Comparison of ENCODE assay signal across 8 cellular contexts in the genomic region with DNA sequence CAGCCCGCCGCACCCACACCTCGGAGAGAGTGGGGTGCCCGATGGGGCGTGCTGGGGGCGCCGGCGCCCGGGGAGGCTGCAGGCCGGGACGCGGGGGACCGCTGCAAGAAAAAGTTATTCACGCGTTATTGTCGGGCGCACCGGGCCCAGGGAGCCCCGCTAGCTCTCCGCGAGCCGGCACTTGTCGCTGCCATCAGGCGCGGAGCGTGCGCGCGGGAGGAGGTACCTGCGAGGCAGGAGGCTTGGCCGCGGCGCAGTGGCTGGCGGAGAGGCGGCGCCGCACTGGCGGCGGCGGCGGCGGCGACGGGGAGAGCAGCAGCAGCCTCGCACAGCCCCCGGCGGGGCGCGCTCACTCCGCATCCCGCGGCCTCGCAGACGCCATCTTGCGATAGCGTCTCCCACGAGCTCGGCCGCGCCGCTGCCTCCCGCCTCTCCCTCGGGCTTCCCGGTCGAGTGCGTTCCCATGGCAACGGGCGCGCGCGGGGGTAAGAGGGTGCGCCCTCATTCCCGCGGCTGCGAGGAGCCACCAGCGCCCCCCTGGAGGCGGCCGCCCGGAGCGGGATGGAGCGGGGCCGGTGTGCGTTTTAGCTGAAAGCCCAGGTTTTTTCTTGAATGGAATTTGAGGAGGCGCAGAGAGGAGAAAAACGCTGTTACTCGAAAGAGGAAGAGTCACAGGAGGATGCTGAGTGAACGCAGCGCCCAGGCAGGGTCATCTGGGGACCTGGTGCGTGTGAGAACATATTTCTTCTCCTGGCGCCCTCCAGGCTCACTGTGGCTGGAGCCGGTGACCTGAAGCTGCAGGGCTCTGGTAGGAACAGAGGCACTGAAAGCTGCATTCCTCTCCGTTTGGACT. TPM values are rescaled to one million over a fixed set of nuclear protein-coding genes. Genes with fewer than 3 reads are reported as not detected.
A peak's percentile ranks its signal among the peaks of the same experiment; 100 is the strongest.
DNase-seq lines count a peak whose midpoint lies in the region; ATAC-seq and TF ChIP-seq lines count a peak whose summit lies in the region.

Gene CHN1, minus strand, starts transcription at position 402 of the 853 bp plus-strand sequence. CDS start 469 bp downstream, outside the sequence.

- no peak within 1 kb of the TSS for H3K27ac Mint-ChIP-seq in activated naive CD8-positive, alpha-beta T cell treated with anti-CD3 and anti-CD28 coated beads for 36 hours

- peaks cover 9% of the 10 kb centered on the region for H3K4me1 Mint-ChIP-seq in activated naive CD8-positive, alpha-beta T cell treated with anti-CD3 and anti-CD28 coated beads for 36 hours

- in situ Hi-C loops in transverse colon (cut with MboI; ENCODE audit: low pct_ligation_motif_present in 1 of 4, low pct_unique_long_range_greater_than_20kb in 1 of 4, low sequenced_read_pairs in 3 of 4) = no loop called here

- H3K4me1 ChIP-seq in transverse colon = peaks cover 0 to 13% (median 6%) of the 10 kb centered on the region in 4 donors

- TF ChIP-seq EP300 in Ishikawa (IDR thresholded peaks at IDR 0.05; ENCODE audit: borderline replicate concordance) (no peak), transverse colon (IDR thresholded peaks at IDR 0.05; ENCODE audit: low read depth) (no peak)

- peak in 1 of 5 experiments; percentile 6 for TF ChIP-seq CTCF in transverse colon (IDR thresholded peaks at IDR 0.05)

- peak; percentile 67 for ATAC-seq in GM21423 (IDR thresholded peaks at IDR 0.05; ENCODE audit: unreplicated experiment)

- no peaks in the 10 kb centered on the region for H3K9me3 ChIP-seq in transverse colon

- peak within 1 kb of the TSS; percentile 59 to 76 (median 66) for H3K4me3 ChIP-seq in transverse colon

- peak within 1 kb of the TSS; percentile 62 to 87 (median 86) for H3K27ac ChIP-seq in transverse colon

- H3K4me3 Mint-ChIP-seq in activated naive CD8-positive, alpha-beta T cell treated with anti-CD3 and anti-CD28 coated beads for 36 hours = peak within 1 kb of the TSS; percentile 85

- H3K36me3 Mint-ChIP-seq in activated naive CD8-positive, alpha-beta T cell treated with anti-CD3 and anti-CD28 coated beads for 36 hours = no peaks in the 10 kb centered on the region

- H3K9me3 Mint-ChIP-seq in activated naive CD8-positive, alpha-beta T cell treated with anti-CD3 and anti-CD28 coated beads for 36 hours = no peaks in the 10 kb centered on the region

- TF ChIP-seq POLR2A in transverse colon (IDR thresholded peaks at IDR 0.05) = no peak

- H3K36me3 ChIP-seq in transverse colon = no peaks in the 10 kb centered on the region

- H3K27me3 ChIP-seq in transverse colon = peaks cover 69% of the 10 kb centered on the region

- intact Hi-C loops in cardiac septum (cut with DNase I) (loop anchor here (10.0 kb wide), 1 partner anchor 160 kb away; the partner anchor contains the start of gene ATF2), transverse colon (cut with DNase I; ENCODE audit: low total_unique reads) (no loop called here)

- DNase-seq in COR-L47 (lab: John Stamatoyannopoulos, UW) = peak; percentile 95
- peak; percentile 95 for DNase-seq in SK-N-DZ (ENCODE audit: low spot score)
- peak; percentile 71 for DNase-seq in activated naive CD8-positive, alpha-beta T cell treated with anti-CD3 and anti-CD28 coated beads for 36 hours
- peak; percentile 87 for DNase-seq in cardiac septum (ENCODE audit: low spot score)
- peak; percentile 75 for DNase-seq in pons (ENCODE audit: low spot score)
- DNase-seq in transverse colon = peak; percentile 60

- TF ChIP-seq RAD21 in Ishikawa (IDR thresholded peaks at IDR 0.05; ENCODE audit: low read depth) = no peak

- WGBS in transverse colon (ENCODE audit: low coverage in 1 of 2), 2 donors = 1% methylated on average over 45 of the region's 92 CpGs; no CpG with 5 or more reads in 1 of the 2 donors

- H3K27me3 Mint-ChIP-seq in activated naive CD8-positive, alpha-beta T cell treated with anti-CD3 and anti-CD28 coated beads for 36 hours = peaks cover 69% of the 10 kb centered on the region

TF ChIP-seq in Ishikawa, 13 proteins besides CTCF, POLR2A, EP300 and RAD21:
- TF ChIP-seq CREB1 (IDR thresholded peaks at IDR 0.05; ENCODE audit: low read depth) = no peak
- TF ChIP-seq, protein P1, sequence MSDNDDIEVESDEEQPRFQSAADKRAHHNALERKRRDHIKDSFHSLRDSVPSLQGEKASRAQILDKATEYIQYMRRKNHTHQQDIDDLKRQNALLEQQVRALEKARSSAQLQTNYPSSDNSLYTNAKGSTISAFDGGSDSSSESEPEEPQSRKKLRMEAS (IDR thresholded peaks at IDR 0.05) = peak; percentile 56
- no peak for TF ChIP-seq NFIC (IDR thresholded peaks at IDR 0.05)
- peak; percentile 14; the same call in 1 of the 2 replicates for TF ChIP-seq ZBTB7A (IDR thresholded peaks at IDR 0.05; ENCODE audit: low read depth)
- no peak for TF ChIP-seq FOXM1 (IDR thresholded peaks at IDR 0.05; ENCODE audit: borderline replicate concordance, low read depth)
- TF ChIP-seq, protein P2, sequence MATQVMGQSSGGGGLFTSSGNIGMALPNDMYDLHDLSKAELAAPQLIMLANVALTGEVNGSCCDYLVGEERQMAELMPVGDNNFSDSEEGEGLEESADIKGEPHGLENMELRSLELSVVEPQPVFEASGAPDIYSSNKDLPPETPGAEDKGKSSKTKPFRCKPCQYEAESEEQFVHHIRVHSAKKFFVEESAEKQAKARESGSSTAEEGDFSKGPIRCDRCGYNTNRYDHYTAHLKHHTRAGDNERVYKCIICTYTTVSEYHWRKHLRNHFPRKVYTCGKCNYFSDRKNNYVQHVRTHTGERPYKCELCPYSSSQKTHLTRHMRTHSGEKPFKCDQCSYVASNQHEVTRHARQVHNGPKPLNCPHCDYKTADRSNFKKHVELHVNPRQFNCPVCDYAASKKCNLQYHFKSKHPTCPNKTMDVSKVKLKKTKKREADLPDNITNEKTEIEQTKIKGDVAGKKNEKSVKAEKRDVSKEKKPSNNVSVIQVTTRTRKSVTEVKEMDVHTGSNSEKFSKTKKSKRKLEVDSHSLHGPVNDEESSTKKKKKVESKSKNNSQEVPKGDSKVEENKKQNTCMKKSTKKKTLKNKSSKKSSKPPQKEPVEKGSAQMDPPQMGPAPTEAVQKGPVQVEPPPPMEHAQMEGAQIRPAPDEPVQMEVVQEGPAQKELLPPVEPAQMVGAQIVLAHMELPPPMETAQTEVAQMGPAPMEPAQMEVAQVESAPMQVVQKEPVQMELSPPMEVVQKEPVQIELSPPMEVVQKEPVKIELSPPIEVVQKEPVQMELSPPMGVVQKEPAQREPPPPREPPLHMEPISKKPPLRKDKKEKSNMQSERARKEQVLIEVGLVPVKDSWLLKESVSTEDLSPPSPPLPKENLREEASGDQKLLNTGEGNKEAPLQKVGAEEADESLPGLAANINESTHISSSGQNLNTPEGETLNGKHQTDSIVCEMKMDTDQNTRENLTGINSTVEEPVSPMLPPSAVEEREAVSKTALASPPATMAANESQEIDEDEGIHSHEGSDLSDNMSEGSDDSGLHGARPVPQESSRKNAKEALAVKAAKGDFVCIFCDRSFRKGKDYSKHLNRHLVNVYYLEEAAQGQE (IDR thresholded peaks at IDR 0.05; ENCODE audit: low read depth) = no peak
- no peak for TF ChIP-seq EGR1 (IDR thresholded peaks at IDR 0.05)
- no peak for TF ChIP-seq TEAD4 (IDR thresholded peaks at IDR 0.05)
- peak; percentile 84 for TF ChIP-seq YY1 (IDR thresholded peaks at IDR 0.05; ENCODE audit: low read depth)
- peak; percentile 61; the same call in 1 of the 2 replicates for TF ChIP-seq TAF1 (IDR thresholded peaks at IDR 0.05; ENCODE audit: low read depth)
- TF ChIP-seq CEBPB (IDR thresholded peaks at IDR 0.05) = no peak

RNA-seq across cellular contexts. Expression of gene CHN1, which starts in this region (rescaled TPM):
- 81.6 and 96.7 TPM in 2 replicates for polyA plus RNA-seq in SK-N-DZ (2014; cell fraction: cytosol; rRNA removed)
- 64.2 and 86.9 TPM in 2 replicates for polyA plus RNA-seq in SK-N-DZ (2014; cell fraction: nucleus; rRNA removed)
- total RNA-seq in activated naive CD8-positive, alpha-beta T cell treated with anti-CD3 and anti-CD28 coated beads for 36 hours = 10 to 100 TPM; 17.6 to 18.6 TPM
- total RNA-seq in cardiac septum (23.8 TPM), transverse colon (1 to 10 TPM in 3 of 4 donors, not detected in 1; 1.6 to 3.2 (median 3.0) TPM)

Comparison
In these comparisons a context has a peak if more than half of its experiments do, and no peak if none do; other contexts are left out.
1. Peak in every context shown above with its lines: DNase-seq, ATAC-seq, H3K4me3 ChIP-seq and H3K27ac ChIP-seq.